8 cellular contexts compared by ENCODE assay signal in genomic region chr5:129094924-129095797, GRCh38. TPM values are rescaled to one million over a fixed set of nuclear protein-coding genes. Genes with fewer than 3 reads are reported as not detected.
DNase-seq lines count a peak whose midpoint lies in the region; ATAC-seq and TF ChIP-seq lines count a peak whose summit lies in the region.

No MANE protein-coding gene starts in this region.

- no peak for TF ChIP-seq EP300 in stomach (IDR thresholded peaks at IDR 0.05)

- peak; percentile 15 for ATAC-seq in GM18519 (IDR thresholded peaks at IDR 0.05; ENCODE audit: low FRiP score, unreplicated experiment)
- ATAC-seq in HG02981 (IDR thresholded peaks at IDR 0.05; ENCODE audit: unreplicated experiment): peak; percentile 43
- ATAC-seq in naive thymus-derived CD8-positive, alpha-beta T cell: peak; percentile 2 to 6

- no peaks in the 10 kb centered on the region for H3K36me3 ChIP-seq in stomach

- peaks cover 9 to 45% (median 39%) of the 10 kb centered on the region in 4 donors for H3K4me1 Mint-ChIP-seq in naive thymus-derived CD8-positive, alpha-beta T cell

- DNase-seq in ACHN (peak; percentile 36), NCI-H510A treated with DMSO at 0.1 percent for 48 hours (lab: John Stamatoyannopoulos, UW) (peak; percentile 28), activated T-cell treated with anti-CD3 and anti-CD28 coated beads for 4 hours (peak; percentile 33), fibroblast of mammary gland (ENCODE audit: low read depth) (peak; percentile 25), stomach (peak; percentile 68)
- DNase-seq in naive thymus-derived CD8-positive, alpha-beta T cell: peak in 5 of 10 donors; percentile 23 to 68 (median 39)

- H3K27ac Mint-ChIP-seq in naive thymus-derived CD8-positive, alpha-beta T cell: peak overlapping the region in 9 of 10 donors; percentile 61 to 88 (median 78)

- H3K4me3 Mint-ChIP-seq in naive thymus-derived CD8-positive, alpha-beta T cell: peak overlapping the region; percentile 77 to 92 (median 86)

- WGBS in stomach, 5 donors: 1% methylated on average over 14 to 58 of the region's 58 CpGs

- no peaks in the 10 kb centered on the region for H3K9me3 ChIP-seq in stomach

- no peaks in the 10 kb centered on the region for H3K27me3 ChIP-seq in stomach

- TF ChIP-seq CTCF in fibroblast of mammary gland (conservative IDR thresholded peaks at IDR 0.05; ENCODE audit: control insufficient read depth, insufficient read depth, low read depth, low read length): no peak
- no peak for TF ChIP-seq CTCF in stomach (IDR thresholded peaks at IDR 0.05)

- H3K27me3 Mint-ChIP-seq in naive thymus-derived CD8-positive, alpha-beta T cell: peaks cover 0 to 18% (median 12%) of the 10 kb centered on the region in 5 donors

- peaks cover 4 to 53% (median 40%) of the 10 kb centered on the region in 4 donors for H3K4me1 ChIP-seq in stomach

- H3K9me3 Mint-ChIP-seq in naive thymus-derived CD8-positive, alpha-beta T cell: no peaks in the 10 kb centered on the region

- peak overlapping the region; percentile 89 to 96 (median 91) for H3K27ac ChIP-seq in stomach

- peak overlapping the region; percentile 83 for H3K4me3 ChIP-seq in fibroblast of mammary gland (ENCODE audit: control insufficient read depth, low read depth, low read length)
- H3K4me3 ChIP-seq in stomach: peak overlapping the region; percentile 78 to 90 (median 87)

- POLR2A ChIA-PET in naive thymus-derived CD8-positive, alpha-beta T cell (lab: Charles Lee): interaction anchor here (0.6 to 0.8 kb wide), 2 partner anchors 18 to 1578 kb away, joined by 3 to 4 read pairs; partner anchors contain the start of gene PRRC1

- TF ChIP-seq POLR2A in stomach (IDR thresholded peaks at IDR 0.05): no peak

- intact Hi-C loops in stomach (cut with DNase I; ENCODE audit: low total_unique reads): no loop called here

- no peaks in the 10 kb centered on the region for H3K36me3 Mint-ChIP-seq in naive thymus-derived CD8-positive, alpha-beta T cell

- in situ Hi-C loops in ACHN (cut with HindIII; ENCODE audit: low pct_ligation_motif_present, low pct_unique_long_range_greater_than_20kb, low sequenced_read_pairs): no loop called here

RNA-seq across cellular contexts. Expression of gene ISOC1, which starts 0.6 kb away (rescaled TPM):
- total RNA-seq in naive thymus-derived CD8-positive, alpha-beta T cell: 10 to 100 TPM; 11.8 to 12.8 TPM
- 10 to 100 TPM; 26.0 to 34.6 (median 29.9) TPM for polyA plus RNA-seq in naive thymus-derived CD8-positive, alpha-beta T cell
- total RNA-seq in stomach: 10 to 100 TPM in 2 of 5 donors, 1 to 10 TPM in 2, not detected in 1; 3.1 to 35.1 (median 7.7) TPM
- polyA plus RNA-seq in stomach: 10 to 100 TPM; 18.3 to 39.4 (median 24.3) TPM
